1 cellular context compared by ENCODE assay signal in genomic region chr5:132444061-132444460, GRCh38.
TF ChIP-seq lines count a peak whose summit lies in the region.

No MANE protein-coding gene starts in this region.

TF ChIP-seq in K562, 482 proteins besides CTCF, POLR2A, EP300 and RAD21:
- TF ChIP-seq, protein P1, sequence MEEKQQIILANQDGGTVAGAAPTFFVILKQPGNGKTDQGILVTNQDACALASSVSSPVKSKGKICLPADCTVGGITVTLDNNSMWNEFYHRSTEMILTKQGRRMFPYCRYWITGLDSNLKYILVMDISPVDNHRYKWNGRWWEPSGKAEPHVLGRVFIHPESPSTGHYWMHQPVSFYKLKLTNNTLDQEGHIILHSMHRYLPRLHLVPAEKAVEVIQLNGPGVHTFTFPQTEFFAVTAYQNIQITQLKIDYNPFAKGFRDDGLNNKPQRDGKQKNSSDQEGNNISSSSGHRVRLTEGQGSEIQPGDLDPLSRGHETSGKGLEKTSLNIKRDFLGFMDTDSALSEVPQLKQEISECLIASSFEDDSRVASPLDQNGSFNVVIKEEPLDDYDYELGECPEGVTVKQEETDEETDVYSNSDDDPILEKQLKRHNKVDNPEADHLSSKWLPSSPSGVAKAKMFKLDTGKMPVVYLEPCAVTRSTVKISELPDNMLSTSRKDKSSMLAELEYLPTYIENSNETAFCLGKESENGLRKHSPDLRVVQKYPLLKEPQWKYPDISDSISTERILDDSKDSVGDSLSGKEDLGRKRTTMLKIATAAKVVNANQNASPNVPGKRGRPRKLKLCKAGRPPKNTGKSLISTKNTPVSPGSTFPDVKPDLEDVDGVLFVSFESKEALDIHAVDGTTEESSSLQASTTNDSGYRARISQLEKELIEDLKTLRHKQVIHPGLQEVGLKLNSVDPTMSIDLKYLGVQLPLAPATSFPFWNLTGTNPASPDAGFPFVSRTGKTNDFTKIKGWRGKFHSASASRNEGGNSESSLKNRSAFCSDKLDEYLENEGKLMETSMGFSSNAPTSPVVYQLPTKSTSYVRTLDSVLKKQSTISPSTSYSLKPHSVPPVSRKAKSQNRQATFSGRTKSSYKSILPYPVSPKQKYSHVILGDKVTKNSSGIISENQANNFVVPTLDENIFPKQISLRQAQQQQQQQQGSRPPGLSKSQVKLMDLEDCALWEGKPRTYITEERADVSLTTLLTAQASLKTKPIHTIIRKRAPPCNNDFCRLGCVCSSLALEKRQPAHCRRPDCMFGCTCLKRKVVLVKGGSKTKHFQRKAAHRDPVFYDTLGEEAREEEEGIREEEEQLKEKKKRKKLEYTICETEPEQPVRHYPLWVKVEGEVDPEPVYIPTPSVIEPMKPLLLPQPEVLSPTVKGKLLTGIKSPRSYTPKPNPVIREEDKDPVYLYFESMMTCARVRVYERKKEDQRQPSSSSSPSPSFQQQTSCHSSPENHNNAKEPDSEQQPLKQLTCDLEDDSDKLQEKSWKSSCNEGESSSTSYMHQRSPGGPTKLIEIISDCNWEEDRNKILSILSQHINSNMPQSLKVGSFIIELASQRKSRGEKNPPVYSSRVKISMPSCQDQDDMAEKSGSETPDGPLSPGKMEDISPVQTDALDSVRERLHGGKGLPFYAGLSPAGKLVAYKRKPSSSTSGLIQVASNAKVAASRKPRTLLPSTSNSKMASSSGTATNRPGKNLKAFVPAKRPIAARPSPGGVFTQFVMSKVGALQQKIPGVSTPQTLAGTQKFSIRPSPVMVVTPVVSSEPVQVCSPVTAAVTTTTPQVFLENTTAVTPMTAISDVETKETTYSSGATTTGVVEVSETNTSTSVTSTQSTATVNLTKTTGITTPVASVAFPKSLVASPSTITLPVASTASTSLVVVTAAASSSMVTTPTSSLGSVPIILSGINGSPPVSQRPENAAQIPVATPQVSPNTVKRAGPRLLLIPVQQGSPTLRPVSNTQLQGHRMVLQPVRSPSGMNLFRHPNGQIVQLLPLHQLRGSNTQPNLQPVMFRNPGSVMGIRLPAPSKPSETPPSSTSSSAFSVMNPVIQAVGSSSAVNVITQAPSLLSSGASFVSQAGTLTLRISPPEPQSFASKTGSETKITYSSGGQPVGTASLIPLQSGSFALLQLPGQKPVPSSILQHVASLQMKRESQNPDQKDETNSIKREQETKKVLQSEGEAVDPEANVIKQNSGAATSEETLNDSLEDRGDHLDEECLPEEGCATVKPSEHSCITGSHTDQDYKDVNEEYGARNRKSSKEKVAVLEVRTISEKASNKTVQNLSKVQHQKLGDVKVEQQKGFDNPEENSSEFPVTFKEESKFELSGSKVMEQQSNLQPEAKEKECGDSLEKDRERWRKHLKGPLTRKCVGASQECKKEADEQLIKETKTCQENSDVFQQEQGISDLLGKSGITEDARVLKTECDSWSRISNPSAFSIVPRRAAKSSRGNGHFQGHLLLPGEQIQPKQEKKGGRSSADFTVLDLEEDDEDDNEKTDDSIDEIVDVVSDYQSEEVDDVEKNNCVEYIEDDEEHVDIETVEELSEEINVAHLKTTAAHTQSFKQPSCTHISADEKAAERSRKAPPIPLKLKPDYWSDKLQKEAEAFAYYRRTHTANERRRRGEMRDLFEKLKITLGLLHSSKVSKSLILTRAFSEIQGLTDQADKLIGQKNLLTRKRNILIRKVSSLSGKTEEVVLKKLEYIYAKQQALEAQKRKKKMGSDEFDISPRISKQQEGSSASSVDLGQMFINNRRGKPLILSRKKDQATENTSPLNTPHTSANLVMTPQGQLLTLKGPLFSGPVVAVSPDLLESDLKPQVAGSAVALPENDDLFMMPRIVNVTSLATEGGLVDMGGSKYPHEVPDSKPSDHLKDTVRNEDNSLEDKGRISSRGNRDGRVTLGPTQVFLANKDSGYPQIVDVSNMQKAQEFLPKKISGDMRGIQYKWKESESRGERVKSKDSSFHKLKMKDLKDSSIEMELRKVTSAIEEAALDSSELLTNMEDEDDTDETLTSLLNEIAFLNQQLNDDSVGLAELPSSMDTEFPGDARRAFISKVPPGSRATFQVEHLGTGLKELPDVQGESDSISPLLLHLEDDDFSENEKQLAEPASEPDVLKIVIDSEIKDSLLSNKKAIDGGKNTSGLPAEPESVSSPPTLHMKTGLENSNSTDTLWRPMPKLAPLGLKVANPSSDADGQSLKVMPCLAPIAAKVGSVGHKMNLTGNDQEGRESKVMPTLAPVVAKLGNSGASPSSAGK (IDR thresholded peaks at IDR 0.05): no peak
- no peak for TF ChIP-seq MCM7 (IDR thresholded peaks at IDR 0.05)
- TF ChIP-seq SRSF1 (IDR thresholded peaks at IDR 0.05; ENCODE audit: low read depth, low read length): no peak
- TF ChIP-seq ZNF253 (CRISPR knock-in tag; conservative IDR thresholded peaks at IDR 0.05): no peak
- no peak for TF ChIP-seq MTA1 (IDR thresholded peaks at IDR 0.05; ENCODE audit: borderline replicate concordance)
- no peak for TF ChIP-seq NUFIP1 (IDR thresholded peaks at IDR 0.05; ENCODE audit: partially characterized antibody)
- no peak for TF ChIP-seq ZNF197 (CRISPR knock-in tag; IDR thresholded peaks at IDR 0.05; ENCODE audit: low read depth)
- TF ChIP-seq L3MBTL2 (IDR thresholded peaks at IDR 0.05): no peak
- TF ChIP-seq PCBP2 (IDR thresholded peaks at IDR 0.05; ENCODE audit: low read depth, low read length, poor library complexity, severe bottlenecking): no peak
- no peak for TF ChIP-seq MAFF (IDR thresholded peaks at IDR 0.05; ENCODE audit: low read length)
- no peak for TF ChIP-seq NCOA4 (IDR thresholded peaks at IDR 0.05; ENCODE audit: partially characterized antibody)
- TF ChIP-seq ZNF263 (CRISPR knock-in tag; IDR thresholded peaks at IDR 0.05; ENCODE audit: borderline replicate concordance): no peak
TF ChIP-seq in K562: peak in this region for 0.
